Comparison of ENCODE assay signal across 1 cellular context in genomic region chr6:104527761-104528415, GRCh38.
TF ChIP-seq lines count a peak whose summit lies in the region.

No MANE protein-coding gene starts in this region.

TF ChIP-seq in A549, 52 proteins besides CTCF, POLR2A, EP300 and RAD21 (continued from another document):
- TF ChIP-seq RCOR1 (IDR thresholded peaks at IDR 0.05; ENCODE audit: low read depth, low read length), result no peak
- no peak for TF ChIP-seq BHLHE40 (IDR thresholded peaks at IDR 0.05; ENCODE audit: low read depth, low read length)
- TF ChIP-seq RNF2 (IDR thresholded peaks at IDR 0.05; ENCODE audit: borderline replicate concordance, low read depth), result no peak
- no peak for TF ChIP-seq FOXS1 (CRISPR knock-in tag; IDR thresholded peaks at IDR 0.05)
- TF ChIP-seq HOXB13 (CRISPR knock-in tag; IDR thresholded peaks at IDR 0.05; ENCODE audit: low read depth), result no peak
- TF ChIP-seq RARB (CRISPR knock-in tag; IDR thresholded peaks at IDR 0.05), result no peak
- TF ChIP-seq, protein P1, sequence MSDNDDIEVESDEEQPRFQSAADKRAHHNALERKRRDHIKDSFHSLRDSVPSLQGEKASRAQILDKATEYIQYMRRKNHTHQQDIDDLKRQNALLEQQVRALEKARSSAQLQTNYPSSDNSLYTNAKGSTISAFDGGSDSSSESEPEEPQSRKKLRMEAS (IDR thresholded peaks at IDR 0.05), result no peak
- no peak for TF ChIP-seq USF2 (IDR thresholded peaks at IDR 0.05)
TF ChIP-seq in A549: peak in this region for 0.
